In the genomic region with DNA sequence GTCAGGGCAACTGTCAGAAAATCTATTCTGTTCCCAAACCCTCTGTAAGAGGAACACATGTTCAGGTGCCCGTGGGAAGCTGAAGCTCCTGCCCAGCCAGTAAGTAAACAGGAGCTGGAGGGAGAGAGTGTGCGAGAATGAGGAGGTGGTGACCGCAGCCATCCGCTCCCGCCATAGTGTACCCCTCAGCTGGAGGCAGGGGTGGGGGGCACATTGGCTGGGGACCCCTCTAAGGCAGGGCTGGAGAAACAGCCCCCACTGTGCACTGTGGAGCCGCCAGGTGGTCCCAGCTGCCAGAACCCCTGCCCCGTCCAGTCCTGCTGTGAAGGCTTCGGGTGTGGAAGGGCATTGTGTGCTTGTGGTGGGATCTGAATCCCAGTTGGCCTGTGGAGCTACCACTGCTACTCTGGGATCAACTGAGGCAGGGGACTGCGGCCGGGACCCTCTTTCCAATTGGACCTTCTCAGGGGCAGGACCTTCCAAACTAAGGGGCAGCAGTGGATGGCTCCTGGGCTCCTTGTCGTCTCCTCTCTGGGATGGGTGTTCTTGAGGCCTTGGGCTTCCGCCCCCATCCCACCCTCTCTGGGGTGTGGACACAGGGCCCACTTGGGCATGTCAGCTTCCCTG, we compare ENCODE assay signal across 19 cellular contexts.
"Had no signal": no experiment of that assay in that cellular context is flagged by ENCODE, and none has a peak within 500 bp of the region (broad histone marks: within the 10 kb centered on the region; RNA-seq: fewer than 3 reads in every experiment).

No MANE protein-coding gene starts in this region.

- H3K9me3 ChIP-seq: mucosa of descending colon, thyroid gland, uterus had no signal

- ATAC-seq: activated CD8-positive, alpha-beta T cell treated with anti-CD3 and anti-CD28 coated beads for 36 hours; natural killer cell treated with Interleukin-12 subunit alpha and Interleukin-12 subunit beta and Interleukin-15 and Interleukin-18, amount 100 ng/mL, for 72 hours; stimulated activated memory B cell treated with anti-CD40 and anti-IgM and Interleukin-4, amounts not matched to agents 10 μg/mL and 1 μg/mL and 100 μg/mL, for 72 hours had no signal

- H3K27ac Mint-ChIP-seq: activated CD8-positive, alpha-beta T cell treated with anti-CD3 and anti-CD28 coated beads for 36 hours; activated naive CD8-positive, alpha-beta T cell; dendritic cell treated with granulocyte-macrophage colony-stimulating factor and Interleukin-4, amounts not matched to agents 40 ng/mL and 50 ng/mL, for 4 days; natural killer cell treated with Interleukin-12 subunit alpha and Interleukin-12 subunit beta and Interleukin-15 and Interleukin-18, amount 100 ng/mL, for 72 hours; stimulated activated memory B cell treated with anti-CD40 and anti-IgM and Interleukin-4, amounts not matched to agents 10 μg/mL and 1 μg/mL and 100 μg/mL, for 72 hours; T-helper 1 cell treated with Interleukin-12 subunit alpha and Interleukin-12 subunit beta and Interleukin-4 antibody, amounts not matched to agents 30 μg/mL and 1 μg/mL, for 36 hours; WTC11 had no signal

- H3K4me1 Mint-ChIP-seq: central memory CD8-positive, alpha-beta T cell; stimulated activated memory B cell treated with anti-CD40 and anti-IgM and Interleukin-4, amounts not matched to agents 10 μg/mL and 1 μg/mL and 100 μg/mL, for 72 hours had no signal

- H3K36me3 ChIP-seq: thyroid gland, uterus had no signal

- H3K27ac ChIP-seq: epithelial cell of prostate, thyroid gland had no signal

- H3K27me3 ChIP-seq: thyroid gland, uterus had no signal

- H3K4me3 Mint-ChIP-seq: activated CD8-positive, alpha-beta T cell treated with anti-CD3 and anti-CD28 coated beads for 36 hours; activated naive CD8-positive, alpha-beta T cell; central memory CD8-positive, alpha-beta T cell; dendritic cell treated with granulocyte-macrophage colony-stimulating factor and Interleukin-4, amounts not matched to agents 40 ng/mL and 50 ng/mL, for 4 days; natural killer cell treated with Interleukin-12 subunit alpha and Interleukin-12 subunit beta and Interleukin-15 and Interleukin-18, amount 100 ng/mL, for 72 hours; stimulated activated memory B cell treated with anti-CD40 and anti-IgM and Interleukin-4, amounts not matched to agents 10 μg/mL and 1 μg/mL and 100 μg/mL, for 72 hours; T-helper 1 cell treated with Interleukin-12 subunit alpha and Interleukin-12 subunit beta and Interleukin-4 antibody, amounts not matched to agents 30 μg/mL and 1 μg/mL, for 36 hours; WTC11 had no signal

- H3K4me3 ChIP-seq: mucosa of descending colon, thyroid gland, uterus had no signal

- H3K36me3 Mint-ChIP-seq: activated naive CD8-positive, alpha-beta T cell; brain; natural killer cell treated with Interleukin-12 subunit alpha and Interleukin-12 subunit beta and Interleukin-15 and Interleukin-18, amount 100 ng/mL, for 72 hours; stimulated activated memory B cell treated with anti-CD40 and anti-IgM and Interleukin-4, amounts not matched to agents 10 μg/mL and 1 μg/mL and 100 μg/mL, for 72 hours; WTC11 had no signal

- DNase-seq: activated CD4-positive, alpha-beta T cell treated with anti-CD3 and anti-CD28 coated beads for 48 hours; activated CD8-positive, alpha-beta memory T cell treated with anti-CD3 and anti-CD28 coated beads, Interleukin-2, amount 50 U/mL, for 4 hours; activated CD8-positive, alpha-beta T cell treated with anti-CD3 and anti-CD28 coated beads for 36 hours; activated gamma-delta T cell treated with Interleukin-2 at 50 U/mL for 16 hours; amygdala; head of caudate nucleus; stimulated activated CD4-positive, alpha-beta T cell treated with anti-CD3 and anti-CD28 coated beads, Interleukin-2, amount 100 ng/mL, for 48 hours had no signal
